Comparison of ENCODE assay signal across 16 cellular contexts in the genomic region with DNA sequence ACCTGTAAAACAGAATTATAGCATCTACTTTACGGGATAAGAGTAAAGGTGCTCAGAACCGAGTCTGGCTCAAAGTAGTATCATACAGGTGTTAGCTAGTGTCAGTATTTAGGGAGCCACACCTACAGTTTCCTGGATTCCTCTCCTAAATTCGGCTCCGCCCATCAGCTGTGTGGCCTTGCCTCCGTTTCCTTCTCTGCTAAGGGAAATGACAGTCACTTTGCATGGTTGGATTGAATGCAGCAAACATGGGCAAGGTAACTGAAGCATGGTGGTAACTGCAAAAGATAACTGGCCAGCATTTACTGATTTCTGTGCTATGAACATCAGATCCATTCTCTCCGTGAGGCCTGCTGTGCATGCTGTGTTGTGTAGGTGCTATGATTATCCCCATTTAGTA. TPM values are rescaled to one million over a fixed set of nuclear protein-coding genes. Genes with fewer than 3 reads are reported as not detected.
DNase-seq lines count a peak whose midpoint lies in the region; ATAC-seq and TF ChIP-seq lines count a peak whose summit lies in the region.
"Had no signal": no experiment of that assay in that cellular context is flagged by ENCODE, and none has a peak within 500 bp of the region (broad histone marks: within the 10 kb centered on the region; RNA-seq: fewer than 3 reads in every experiment).

No MANE protein-coding gene starts in this region.

- H3T11ph ChIP-seq in H9 (ENCODE audit: low read length), result no peak overlapping the region

- no peak overlapping the region for H3K18ac ChIP-seq in H9 (ENCODE audit: insufficient read length, low read depth, low read length)

- H4K5ac ChIP-seq in H9 (ENCODE audit: insufficient read length, low read depth, low read length), result no peak overlapping the region

- peak overlapping the region; percentile 97 for H3K27ac ChIP-seq in CD4-positive, CD25-positive, alpha-beta regulatory T cell (ENCODE audit: insufficient read depth, low read length, poor library complexity, severe bottlenecking)
- no peak overlapping the region for H3K27ac ChIP-seq in H9 (ENCODE audit: insufficient read length, low read depth, low read length)
- H3K27ac ChIP-seq in neural cell (ENCODE audit: low read length), result no peak overlapping the region
- H3K27ac ChIP-seq in breast epithelium, result no peak overlapping the region
- H3K27ac ChIP-seq: epithelial cell of prostate, heart right ventricle, tibial nerve had no signal

- H4K20me1 ChIP-seq in H9 (ENCODE audit: control insufficient read depth, insufficient read depth, insufficient read length) (no peaks in the 10 kb centered on the region), neural cell (ENCODE audit: insufficient read depth) (no peaks in the 10 kb centered on the region)

- no peaks in the 10 kb centered on the region for H3K27me3 ChIP-seq in CD4-positive, CD25-positive, alpha-beta regulatory T cell (ENCODE audit: control insufficient read depth, insufficient read depth, low read length)
- H3K27me3 ChIP-seq in H9 (ENCODE audit: insufficient read depth, low read length), result no peaks in the 10 kb centered on the region
- H3K27me3 ChIP-seq in neural cell (ENCODE audit: insufficient read depth, low read depth, low read length), result no peaks in the 10 kb centered on the region
- peaks cover 0 to 36% of the 10 kb centered on the region in 2 donors for H3K27me3 ChIP-seq in breast epithelium
- H3K27me3 ChIP-seq: tibial nerve had no signal

- no peak overlapping the region for H4K91ac ChIP-seq in H9 (ENCODE audit: insufficient read length, low read depth, low read length)

- H2AFZ ChIP-seq in H9 (ENCODE audit: low read length) (no peak overlapping the region), neural cell (ENCODE audit: low read depth, low read length) (no peak overlapping the region)

- H3K23me2 ChIP-seq in H9 (ENCODE audit: insufficient read length, low read depth, low read length, poor library complexity, severe bottlenecking), result peaks cover 5% of the 10 kb centered on the region

- no peak overlapping the region for H2BK15ac ChIP-seq in H9 (ENCODE audit: low read depth, low read length)

- peaks cover 4 to 78% (median 39%) of the 10 kb centered on the region in 4 donors for H3K4me1 Mint-ChIP-seq in CD4-positive, CD25-positive, alpha-beta regulatory T cell
- peaks cover 18 to 26% of the 10 kb centered on the region in 2 experiments for H3K4me1 Mint-ChIP-seq in H9
- peaks cover 52% of the 10 kb centered on the region for H3K4me1 Mint-ChIP-seq in activated naive CD8-positive, alpha-beta T cell treated with anti-CD3 and anti-CD28 coated beads, Interleukin-2, amount 10 ng/mL, durations not matched to agents 7 days and 5 days

- TF ChIP-seq CTCF in H9 (conservative IDR thresholded peaks at IDR 0.05) (no peak), neural cell (IDR thresholded peaks at IDR 0.05; ENCODE audit: poor library complexity, severe bottlenecking) (no peak), breast epithelium (IDR thresholded peaks at IDR 0.05) (no peak)

- no peak overlapping the region for H3K4ac ChIP-seq in H9 (ENCODE audit: low read depth, low read length)

- no peak for TF ChIP-seq RAD21 in neural cell (conservative IDR thresholded peaks at IDR 0.05)

- peak overlapping the region; percentile 90 to 98 (median 93) for H3K27ac Mint-ChIP-seq in CD4-positive, CD25-positive, alpha-beta regulatory T cell
- no peak overlapping the region for H3K27ac Mint-ChIP-seq in H9
- peak overlapping the region; percentile 85 for H3K27ac Mint-ChIP-seq in activated naive CD8-positive, alpha-beta T cell treated with anti-CD3 and anti-CD28 coated beads, Interleukin-2, amount 10 ng/mL, durations not matched to agents 7 days and 5 days

- no peaks in the 10 kb centered on the region for H3K9me3 Mint-ChIP-seq in CD4-positive, CD25-positive, alpha-beta regulatory T cell
- peaks cover 62 to 73% of the 10 kb centered on the region in 2 experiments for H3K9me3 Mint-ChIP-seq in H9
- no peaks in the 10 kb centered on the region for H3K9me3 Mint-ChIP-seq in activated naive CD8-positive, alpha-beta T cell treated with anti-CD3 and anti-CD28 coated beads, Interleukin-2, amount 10 ng/mL, durations not matched to agents 7 days and 5 days

- H3K9ac ChIP-seq in H9 (ENCODE audit: extremely low read depth, insufficient read length, low read length) (no peak overlapping the region), neural cell (ENCODE audit: low read length) (peak overlapping the region; percentile 12)

- no peaks in the 10 kb centered on the region for H3K9me3 ChIP-seq in CD4-positive, CD25-positive, alpha-beta regulatory T cell (ENCODE audit: control insufficient read depth in 2 of 2, low read length in 2 of 2)
- H3K9me3 ChIP-seq in H9 (ENCODE audit: control insufficient read depth, low read depth, low read length), result peaks cover 46% of the 10 kb centered on the region
- H3K9me3 ChIP-seq in neural cell (ENCODE audit: low read length), result no peaks in the 10 kb centered on the region
- no peaks in the 10 kb centered on the region for H3K9me3 ChIP-seq in breast epithelium
- H3K9me3 ChIP-seq: heart right ventricle, tibial nerve had no signal

- TF ChIP-seq POLR2A in breast epithelium (IDR thresholded peaks at IDR 0.05), result no peak

- WGBS in H9 (ENCODE audit: extremely low coverage, insufficient read length, low lambda C conversion rate), result no CpG with 5 or more reads among the region's 6 CpGs

- intact Hi-C loops in breast epithelium (cut with DNase I; ENCODE audit: low total_unique reads), result no loop called here

- no peaks in the 10 kb centered on the region for H3K9me2 ChIP-seq in neural cell (ENCODE audit: insufficient read depth, low read length)

- H3K79me2 ChIP-seq in H9 (ENCODE audit: insufficient read depth, low read length), result 0 out of 2 replicates have a peak, but pooled peaks cover 4% of the 10 kb centered on the region
- H3K79me2 ChIP-seq in neural cell (replicated peaks; ENCODE audit: insufficient read depth, low read length), result peaks cover 6% of the 10 kb centered on the region

- peak overlapping the region; percentile 76 to 89 (median 84) for H3K4me3 Mint-ChIP-seq in CD4-positive, CD25-positive, alpha-beta regulatory T cell
- no peak overlapping the region; a peak in 1 of 5 replicates for H3K4me3 Mint-ChIP-seq in H9
- peak overlapping the region; percentile 84 for H3K4me3 Mint-ChIP-seq in activated naive CD8-positive, alpha-beta T cell treated with anti-CD3 and anti-CD28 coated beads, Interleukin-2, amount 10 ng/mL, durations not matched to agents 7 days and 5 days

- no peak overlapping the region for H3K14ac ChIP-seq in H9 (ENCODE audit: insufficient read depth, low read length)

- H3K56ac ChIP-seq in H9 (ENCODE audit: insufficient read length, low read depth, low read length), result no peak overlapping the region

- H3K4me1 ChIP-seq in CD4-positive, CD25-positive, alpha-beta regulatory T cell (ENCODE audit: control insufficient read depth, insufficient read depth, low read length, poor library complexity, severe bottlenecking), result peaks cover 78% of the 10 kb centered on the region
- no peaks in the 10 kb centered on the region for H3K4me1 ChIP-seq in H9 (ENCODE audit: insufficient read depth, low read length)
- H3K4me1 ChIP-seq in breast epithelium, result no peaks in the 10 kb centered on the region

- no peak for ATAC-seq in CD4-positive, CD25-positive, alpha-beta regulatory T cell (ENCODE audit: low read depth in 2 of 2)
- ATAC-seq in activated naive CD8-positive, alpha-beta T cell treated with anti-CD3 and anti-CD28 coated beads, Interleukin-2, amount 10 ng/mL, durations not matched to agents 7 days and 5 days (ENCODE audit: low read depth), result no peak
- ATAC-seq: heart right ventricle had no signal

- no peak overlapping the region for H2BK12ac ChIP-seq in H9 (ENCODE audit: insufficient read length, low read depth, low read length)

- peak overlapping the region; percentile 16 for H3K4me2 ChIP-seq in H9 (ENCODE audit: insufficient read depth, insufficient read length, low read length)
- no peak overlapping the region for H3K4me2 ChIP-seq in neural cell (ENCODE audit: low read length)

- no peak overlapping the region for H4K8ac ChIP-seq in H9 (replicated peaks; ENCODE audit: insufficient read length, low read depth, low read length)

- H3K36me3 ChIP-seq in CD4-positive, CD25-positive, alpha-beta regulatory T cell (ENCODE audit: control insufficient read depth, insufficient read depth, low read length), result no peaks in the 10 kb centered on the region
- H3K36me3 ChIP-seq in neural cell (ENCODE audit: insufficient read depth, low read length) (no peaks in the 10 kb centered on the region), breast epithelium (no peaks in the 10 kb centered on the region)
- H3K36me3 ChIP-seq: heart right ventricle, tibial nerve had no signal

- no peak overlapping the region for H2BK5ac ChIP-seq in H9 (ENCODE audit: insufficient read length, low read length)

- peak overlapping the region; percentile 81 for H3K4me3 ChIP-seq in CD4-positive, CD25-positive, alpha-beta regulatory T cell (ENCODE audit: low read depth, low read length)
- H3K4me3 ChIP-seq in neural cell (ENCODE audit: low read length) (peak overlapping the region; percentile 69), breast epithelium (no peak overlapping the region)
- H3K4me3 ChIP-seq: heart right ventricle, tibial nerve had no signal

- H3F3A ChIP-seq in neural cell (ENCODE audit: insufficient read depth, low read length, poor library complexity, severe bottlenecking), result no peaks in the 10 kb centered on the region

- DNase-seq in CD4-positive, CD25-positive, alpha-beta regulatory T cell, result peak in 2 of 3 donors; percentile 46 to 89
- no peak for DNase-seq in H9
- no peak for DNase-seq in activated naive CD8-positive, alpha-beta T cell treated with anti-CD3 and anti-CD28 coated beads, Interleukin-2, amount 10 ng/mL, durations not matched to agents 7 days and 5 days
- DNase-seq in NOMO-1 treated with dmso at 0.1 percent for 144 hours (lab: John Stamatoyannopoulos, UW; ENCODE audit: unreplicated experiment), result no peak
- DNase-seq in D341Med (ENCODE audit: low spot score), result no peak
- DNase-seq in NCI-H1694 (lab: John Stamatoyannopoulos, UW), result no peak
- no peak for DNase-seq in breast epithelium (ENCODE audit: low spot score in 2 of 2)
- DNase-seq: heart right ventricle, naive B cell, NCI-H1105, NCI-H524 treated with DMSO at 0.1 percent for 48 hours, T-helper 9 cell had no signal

- H2AK5ac ChIP-seq in H9 (ENCODE audit: insufficient read length, low read length), result no peak overlapping the region

- no peaks in the 10 kb centered on the region for H3K79me1 ChIP-seq in H9 (ENCODE audit: insufficient read depth, low read depth, low read length, poor library complexity, severe bottlenecking)

- no peak overlapping the region for H3K23ac ChIP-seq in H9 (ENCODE audit: insufficient read length, low read depth, low read length)

- no peak for TF ChIP-seq EP300 in neural cell (conservative IDR thresholded peaks at IDR 0.05; ENCODE audit: poor library complexity, severe bottlenecking)

- no peak overlapping the region for H2BK120ac ChIP-seq in H9 (ENCODE audit: low read depth, low read length, poor library complexity, severe bottlenecking)

- peaks cover 8% of the 10 kb centered on the region for H3K36me3 Mint-ChIP-seq in CD4-positive, CD25-positive, alpha-beta regulatory T cell
- peaks cover 10 to 29% (median 18%) of the 10 kb centered on the region in 3 experiments for H3K36me3 Mint-ChIP-seq in H9 (ENCODE audit: insufficient read depth in 1 of 3, low read depth in 3 of 3)
- peaks cover 21% of the 10 kb centered on the region for H3K36me3 Mint-ChIP-seq in activated naive CD8-positive, alpha-beta T cell treated with anti-CD3 and anti-CD28 coated beads, Interleukin-2, amount 10 ng/mL, durations not matched to agents 7 days and 5 days
- H3K36me3 Mint-ChIP-seq: naive B cell had no signal

- no peak overlapping the region for H2BK20ac ChIP-seq in H9 (ENCODE audit: low read depth, low read length, poor library complexity, severe bottlenecking)

- POLR2A ChIA-PET in activated naive CD8-positive, alpha-beta T cell treated with anti-CD3 and anti-CD28 coated beads, Interleukin-2, amount 10 ng/mL, durations not matched to agents 7 days and 5 days (lab: Charles Lee), result interaction anchor here (1.0 to 2.7 kb wide), 6 partner anchors 10 to 106 kb away, joined by 4 to 19 read pairs (median 5); no protein-coding TSS in a partner anchor

- no peaks in the 10 kb centered on the region for H3K27me3 Mint-ChIP-seq in CD4-positive, CD25-positive, alpha-beta regulatory T cell
- H3K27me3 Mint-ChIP-seq in H9 (ENCODE audit: low read depth), result peaks cover 2% of the 10 kb centered on the region; the same call in 1 of the 2 replicates
- no peaks in the 10 kb centered on the region for H3K27me3 Mint-ChIP-seq in activated naive CD8-positive, alpha-beta T cell treated with anti-CD3 and anti-CD28 coated beads, Interleukin-2, amount 10 ng/mL, durations not matched to agents 7 days and 5 days

RNA-seq across cellular contexts. Expression of gene PPP1R3F, which starts 2.8 kb away (rescaled TPM):
- 19.4 TPM for total RNA-seq in CD4-positive, CD25-positive, alpha-beta regulatory T cell
- polyA plus RNA-seq in CD4-positive, CD25-positive, alpha-beta regulatory T cell, result 10 to 100 TPM; 11.8 to 28.0 (median 15.1) TPM
- total RNA-seq in H9 (2021) (6.9 and 7.3 TPM in 2 replicates), breast epithelium (1 to 10 TPM; 5.9 to 7.9 (median 7.2) TPM)
- total RNA-seq in activated naive CD8-positive, alpha-beta T cell treated with anti-CD3 and anti-CD28 coated beads, Interleukin-2, amount 10 ng/mL, durations not matched to agents 7 days and 5 days, result 10 to 100 TPM; 12.7 to 13.2 TPM
- polyA plus RNA-seq in neural cell, result 20.4 and 21.0 TPM in 2 replicates
- 23.4 and 23.9 TPM in 2 replicates for polyA minus RNA-seq in neural cell

RNA-seq across cellular contexts. Expression of gene FOXP3, which starts 7.9 kb away (rescaled TPM):
- total RNA-seq in CD4-positive, CD25-positive, alpha-beta regulatory T cell, result 198 TPM
- polyA plus RNA-seq in CD4-positive, CD25-positive, alpha-beta regulatory T cell, result 100 to 1,000 TPM; 154 to 190 (median 172) TPM
- total RNA-seq in H9 (2021) (0.68 and 0.81 TPM in 2 replicates), breast epithelium (under 1 TPM in 1 of 3 donors, not detected in 2; 0.16 TPM)
- total RNA-seq in activated naive CD8-positive, alpha-beta T cell treated with anti-CD3 and anti-CD28 coated beads, Interleukin-2, amount 10 ng/mL, durations not matched to agents 7 days and 5 days, result 10 to 100 TPM; 23.3 to 23.6 TPM
- not detected in 2 replicates for polyA plus RNA-seq in neural cell
- 0.23 and 0.24 TPM in 2 replicates for polyA minus RNA-seq in neural cell
- total RNA-seq: RPMI7951 had no signal

RNA-seq across cellular contexts. Expression of gene GAGE10, which starts 31.0 kb away (rescaled TPM):
- total RNA-seq in CD4-positive, CD25-positive, alpha-beta regulatory T cell, result not detected
- polyA plus RNA-seq in CD4-positive, CD25-positive, alpha-beta regulatory T cell, result not detected
- total RNA-seq in H9 (2021) (not detected in 2 replicates), breast epithelium (not detected)
- total RNA-seq in activated naive CD8-positive, alpha-beta T cell treated with anti-CD3 and anti-CD28 coated beads, Interleukin-2, amount 10 ng/mL, durations not matched to agents 7 days and 5 days, result not detected
- polyA plus RNA-seq in neural cell, result not detected in 2 replicates
- not detected in 2 replicates for polyA minus RNA-seq in neural cell
- total RNA-seq: heart right ventricle, RPMI7951, tibial nerve had no signal
- polyA plus RNA-seq: heart right ventricle had no signal

RNA-seq across cellular contexts. Expression of gene CCDC22, which starts 37.2 kb away (rescaled TPM):
- 18.3 TPM for total RNA-seq in CD4-positive, CD25-positive, alpha-beta regulatory T cell
- 10 to 100 TPM; 18.8 to 34.6 (median 28.0) TPM for polyA plus RNA-seq in CD4-positive, CD25-positive, alpha-beta regulatory T cell
- 12.1 and 12.2 TPM in 2 replicates for total RNA-seq in H9 (2021)
- total RNA-seq in activated naive CD8-positive, alpha-beta T cell treated with anti-CD3 and anti-CD28 coated beads, Interleukin-2, amount 10 ng/mL, durations not matched to agents 7 days and 5 days, result 10 to 100 TPM; 27.8 to 29.6 TPM
- 16.3 and 17.0 TPM in 2 replicates for polyA plus RNA-seq in neural cell
- polyA minus RNA-seq in neural cell, result 10.7 and 11.3 TPM in 2 replicates
- total RNA-seq in breast epithelium, result 10 to 100 TPM; 12.8 to 14.5 (median 13.1) TPM

RNA-seq across cellular contexts. Expression of gene CACNA1F, which starts 39.3 kb away (rescaled TPM):
- total RNA-seq in CD4-positive, CD25-positive, alpha-beta regulatory T cell, result 0.69 TPM
- polyA plus RNA-seq in CD4-positive, CD25-positive, alpha-beta regulatory T cell, result not detected
- total RNA-seq in H9 (2021) (0.94 and 1.4 TPM in 2 replicates), breast epithelium (1 to 10 TPM in 1 of 3 donors, under 1 TPM in 2; 0.48 to 1.8 (median 0.66) TPM)
- 1 to 10 TPM; 1.7 to 2.2 TPM for total RNA-seq in activated naive CD8-positive, alpha-beta T cell treated with anti-CD3 and anti-CD28 coated beads, Interleukin-2, amount 10 ng/mL, durations not matched to agents 7 days and 5 days
- polyA plus RNA-seq in neural cell, result not detected in 2 replicates
- not detected in 2 replicates for polyA minus RNA-seq in neural cell
- total RNA-seq: RPMI7951 had no signal

Comparison
In these comparisons a context has a peak if more than half of its experiments do, and no peak if none do; other contexts are left out.
1. DNase-seq: peak in CD4-positive, CD25-positive, alpha-beta regulatory T cell (2 of 3); none in H9 (single experiment), activated naive CD8-positive, alpha-beta T cell treated with anti-CD3 and anti-CD28 coated beads, Interleukin-2, amount 10 ng/mL, durations not matched to agents 7 days and 5 days (single experiment), NOMO-1 treated with dmso at 0.1 percent for 144 hours (single experiment), D341Med (single experiment), NCI-H1694 (single experiment) and breast epithelium (0 of 2).
2. H3K4me3 ChIP-seq: peak in CD4-positive, CD25-positive, alpha-beta regulatory T cell (single experiment) and neural cell (single experiment); none in breast epithelium (0 of 3).
3. H3K27ac Mint-ChIP-seq: peak in CD4-positive, CD25-positive, alpha-beta regulatory T cell (3 of 3) and activated naive CD8-positive, alpha-beta T cell treated with anti-CD3 and anti-CD28 coated beads, Interleukin-2, amount 10 ng/mL, durations not matched to agents 7 days and 5 days (single experiment); none in H9 (0 of 3).
4. H3K4me3 Mint-ChIP-seq: peak in CD4-positive, CD25-positive, alpha-beta regulatory T cell (4 of 4) and activated naive CD8-positive, alpha-beta T cell treated with anti-CD3 and anti-CD28 coated beads, Interleukin-2, amount 10 ng/mL, durations not matched to agents 7 days and 5 days (single experiment); none in H9 (0 of 2).
5. RNA of gene FOXP3, which starts 7.9 kb away (total RNA-seq): 198 TPM in CD4-positive, CD25-positive, alpha-beta regulatory T cell (single experiment) and 23.3 to 23.6 TPM in activated naive CD8-positive, alpha-beta T cell treated with anti-CD3 and anti-CD28 coated beads, Interleukin-2, amount 10 ng/mL, durations not matched to agents 7 days and 5 days; 0.68 to 0.81 TPM in H9 and 0.16 TPM in breast epithelium; every median in the first group is over 10 times any median in the second.